21 cellular contexts compared by ENCODE assay signal in genomic region chr2:19806591-19806990, GRCh38.
"Had no signal": no experiment of that assay in that cellular context is flagged by ENCODE, and none has a peak within 500 bp of the region (broad histone marks: within the 10 kb centered on the region; RNA-seq: fewer than 3 reads in every experiment).

No MANE protein-coding gene starts in this region.

- H3K36me3 Mint-ChIP-seq: activated naive CD4-positive, alpha-beta T cell treated with anti-CD3 and anti-CD28 coated beads, Interleukin-2, amount 50 U/mL, for 24 hours; mesothelial cell of epicardium; natural killer cell treated with Interleukin-12 subunit alpha and Interleukin-12 subunit beta and Interleukin-15 and Interleukin-18, amount 100 ng/mL, for 72 hours; stimulated activated memory B cell treated with anti-CD40 and anti-IgM and Interleukin-4, amounts not matched to agents 10 μg/mL and 1 μg/mL and 100 μg/mL, for 72 hours had no signal

- H3K4me3 Mint-ChIP-seq: activated naive CD4-positive, alpha-beta T cell treated with anti-CD3 and anti-CD28 coated beads, Interleukin-2, amount 50 U/mL, for 24 hours; activated T-cell treated with anti-CD3 and anti-CD28 coated beads, Interleukin-2, amount 50 U/mL, for 72 hours; dendritic cell treated with granulocyte-macrophage colony-stimulating factor and Interleukin-4, amounts not matched to agents 40 ng/mL and 50 ng/mL, for 4 days; mesothelial cell of epicardium; natural killer cell treated with Interleukin-12 subunit alpha and Interleukin-12 subunit beta and Interleukin-15 and Interleukin-18, amount 100 ng/mL, for 72 hours; stimulated activated memory B cell treated with anti-CD40 and anti-IgM and Interleukin-4, amounts not matched to agents 10 μg/mL and 1 μg/mL and 100 μg/mL, for 72 hours had no signal

- H3K4me1 Mint-ChIP-seq: activated naive CD4-positive, alpha-beta T cell treated with anti-CD3 and anti-CD28 coated beads, Interleukin-2, amount 50 U/mL, for 24 hours had no signal

- DNase-seq: activated CD4-positive, alpha-beta T cell treated with anti-CD3 and anti-CD28 coated beads, Interleukin-2, amount 50 U/mL, for 1 hour; activated CD4-positive, CD25-positive, alpha-beta regulatory T cell treated with anti-CD3 and anti-CD28 coated beads, Interleukin-2, amount 50 U/mL, for 72 hours; activated gamma-delta T cell; activated T-cell treated with anti-CD3 and anti-CD28 coated beads, Interleukin-2, amount 50 U/mL, for 72 hours; cerebellar nuclear complex; effector memory CD4-positive, alpha-beta T cell; foreskin fibroblast; hypothalamus; islet precursor cell; stimulated activated CD4-positive, alpha-beta T cell treated with anti-CD3 and anti-CD28 coated beads, Interleukin-4, amount 100 ng/mL, for 24 hours; T-helper 2 cell had no signal

- ATAC-seq: activated T-cell treated with anti-CD3 and anti-CD28 coated beads, Interleukin-2, amount 50 U/mL, for 72 hours; sciatic nerve; stimulated activated memory B cell treated with anti-CD40 and anti-IgM and Interleukin-4, amounts not matched to agents 10 μg/mL and 1 μg/mL and 100 μg/mL, for 72 hours had no signal

- H3K9me3 Mint-ChIP-seq: activated naive CD4-positive, alpha-beta T cell treated with anti-CD3 and anti-CD28 coated beads, Interleukin-2, amount 50 U/mL, for 24 hours; dendritic cell treated with granulocyte-macrophage colony-stimulating factor and Interleukin-4, amounts not matched to agents 40 ng/mL and 50 ng/mL, for 4 days; mesothelial cell of epicardium; natural killer cell treated with Interleukin-12 subunit alpha and Interleukin-12 subunit beta and Interleukin-15 and Interleukin-18, amount 100 ng/mL, for 72 hours had no signal

- H3K4me3 ChIP-seq: lung, smooth muscle cell, tibial nerve had no signal

- H3K27ac Mint-ChIP-seq: activated naive CD4-positive, alpha-beta T cell treated with anti-CD3 and anti-CD28 coated beads, Interleukin-2, amount 50 U/mL, for 24 hours; activated T-cell treated with anti-CD3 and anti-CD28 coated beads, Interleukin-2, amount 50 U/mL, for 72 hours; mesothelial cell of epicardium; natural killer cell treated with Interleukin-12 subunit alpha and Interleukin-12 subunit beta and Interleukin-15 and Interleukin-18, amount 100 ng/mL, for 72 hours; stimulated activated memory B cell treated with anti-CD40 and anti-IgM and Interleukin-4, amounts not matched to agents 10 μg/mL and 1 μg/mL and 100 μg/mL, for 72 hours had no signal

- H3K27ac ChIP-seq: tibial nerve, VCaP had no signal
